Comparison of ENCODE assay signal across 8 cellular contexts in genomic region chr1:151175910-151176309, GRCh38. TPM values are rescaled to one million over a fixed set of nuclear protein-coding genes. Genes with fewer than 3 reads are reported as not detected.
DNase-seq lines count a peak whose midpoint lies in the region; ATAC-seq and TF ChIP-seq lines count a peak whose summit lies in the region.

TSS of gene TMOD4 (minus strand) at chr1:151175981. CDS start at chr1:151174875, 1,106 bp downstream.

- peaks cover 40% of the 10 kb centered on the region for H3K36me3 Mint-ChIP-seq in CD4-positive, CD25-positive, alpha-beta regulatory T cell
- peaks cover 40% of the 10 kb centered on the region for H3K36me3 Mint-ChIP-seq in memory B cell

- peak within 1 kb of the TSS; percentile 18 to 42 (median 35) for H3K27ac Mint-ChIP-seq in CD4-positive, CD25-positive, alpha-beta regulatory T cell
- H3K27ac Mint-ChIP-seq in memory B cell: peak within 1 kb of the TSS; percentile 15

- H3K9me3 ChIP-seq in CD4-positive, CD25-positive, alpha-beta regulatory T cell (ENCODE audit: control insufficient read depth in 2 of 2, low read length in 2 of 2): no peaks in the 10 kb centered on the region

- in situ Hi-C loops in astrocyte of the spinal cord (cut with HindIII; ENCODE audit: low sequenced_read_pairs): no loop called here

- peaks cover 0 to 11% (median 6%) of the 10 kb centered on the region in 4 donors for H3K4me1 Mint-ChIP-seq in CD4-positive, CD25-positive, alpha-beta regulatory T cell
- H3K4me1 Mint-ChIP-seq in memory B cell: peaks cover 2% of the 10 kb centered on the region

- H3K36me3 ChIP-seq in CD4-positive, CD25-positive, alpha-beta regulatory T cell (ENCODE audit: control insufficient read depth, insufficient read depth, low read length): peaks cover 65% of the 10 kb centered on the region
- H3K36me3 ChIP-seq in KMS-11 (ENCODE audit: insufficient read depth): peaks cover 9% of the 10 kb centered on the region; the same call in 1 of the 2 replicates

- no peaks in the 10 kb centered on the region for H3K9me3 Mint-ChIP-seq in CD4-positive, CD25-positive, alpha-beta regulatory T cell
- no peaks in the 10 kb centered on the region for H3K9me3 Mint-ChIP-seq in memory B cell

- no peaks in the 10 kb centered on the region for H3K79me2 ChIP-seq in KMS-11 (ENCODE audit: insufficient read depth, low read depth)

- H3K4me3 ChIP-seq in CD4-positive, CD25-positive, alpha-beta regulatory T cell (ENCODE audit: low read depth, low read length): no peak within 1 kb of the TSS
- no peak within 1 kb of the TSS for H3K4me3 ChIP-seq in KMS-11 (IDR thresholded peaks at IDR 0.05; ENCODE audit: insufficient read depth, low read depth, low read length)
- no peak within 1 kb of the TSS for H3K4me3 ChIP-seq in astrocyte of the spinal cord (ENCODE audit: low read depth, low read length)

- DNase-seq in CD4-positive, CD25-positive, alpha-beta regulatory T cell: peak in 1 of 3 donors; percentile 41
- DNase-seq in astrocyte of the spinal cord (ENCODE audit: low read depth, low spot score) (peak; percentile 13), memory B cell (ENCODE audit: low spot score in 2 of 2) (no peak), DMS153 (lab: John Stamatoyannopoulos, UW) (no peak), SK-N-DZ (ENCODE audit: low spot score) (no peak), ecto neural progenitor cell (ENCODE audit: low spot score) (no peak), OCI-M2 (lab: John Stamatoyannopoulos, UW; ENCODE audit: unreplicated experiment) (no peak)

- no peak within 1 kb of the TSS for H3K27ac ChIP-seq in CD4-positive, CD25-positive, alpha-beta regulatory T cell (ENCODE audit: insufficient read depth, low read length, poor library complexity, severe bottlenecking)
- H3K27ac ChIP-seq in KMS-11: no peak within 1 kb of the TSS

- H3K4me1 ChIP-seq in CD4-positive, CD25-positive, alpha-beta regulatory T cell (ENCODE audit: control insufficient read depth, insufficient read depth, low read length, poor library complexity, severe bottlenecking): no peaks in the 10 kb centered on the region
- no peaks in the 10 kb centered on the region for H3K4me1 ChIP-seq in KMS-11 (ENCODE audit: low read depth, poor library complexity, severe bottlenecking)

- peak within 1 kb of the TSS in 1 of 4 donors; percentile 72 for H3K4me3 Mint-ChIP-seq in CD4-positive, CD25-positive, alpha-beta regulatory T cell
- no peak within 1 kb of the TSS for H3K4me3 Mint-ChIP-seq in memory B cell

- no peaks in the 10 kb centered on the region for H3K27me3 ChIP-seq in CD4-positive, CD25-positive, alpha-beta regulatory T cell (ENCODE audit: control insufficient read depth, insufficient read depth, low read length)
- no peaks in the 10 kb centered on the region for H3K27me3 ChIP-seq in KMS-11 (ENCODE audit: insufficient read depth, low read depth)

- H2AFZ ChIP-seq in KMS-11 (ENCODE audit: low read depth): no peak within 1 kb of the TSS

- no peak within 1 kb of the TSS for H3K4me2 ChIP-seq in KMS-11

- ATAC-seq in CD4-positive, CD25-positive, alpha-beta regulatory T cell (ENCODE audit: low read depth in 2 of 2): peak in 1 of 2 donors; percentile 37
- peak; percentile 74 for ATAC-seq in memory B cell (ENCODE audit: low read depth)

- no peaks in the 10 kb centered on the region for H4K20me1 ChIP-seq in KMS-11 (ENCODE audit: insufficient read depth)

- TF ChIP-seq CTCF in KMS-11 (conservative IDR thresholded peaks at IDR 0.05; ENCODE audit: low read depth, low read length): peak; percentile 97
- peak; percentile 70 for TF ChIP-seq CTCF in astrocyte of the spinal cord (IDR thresholded peaks at IDR 0.05; ENCODE audit: low read depth, low read length)

- no peak within 1 kb of the TSS for H3K9ac ChIP-seq in KMS-11

- H3K27me3 Mint-ChIP-seq in CD4-positive, CD25-positive, alpha-beta regulatory T cell: no peaks in the 10 kb centered on the region
- H3K27me3 Mint-ChIP-seq in memory B cell: no peaks in the 10 kb centered on the region

RNA-seq across cellular contexts. Expression of gene TMOD4, which starts in this region (rescaled TPM):
- total RNA-seq in CD4-positive, CD25-positive, alpha-beta regulatory T cell: 3.3 TPM
- not detected for polyA plus RNA-seq in CD4-positive, CD25-positive, alpha-beta regulatory T cell
- 0.09 TPM in 1 of 2 replicates, not detected in the other for polyA plus RNA-seq in SK-N-DZ (2014; cell fraction: cytosol; rRNA removed)
- not detected in 2 replicates for polyA plus RNA-seq in SK-N-DZ (2014; cell fraction: nucleus; rRNA removed)
